In genomic region chr9:119369670-119370366, GRCh38 we compare ENCODE assay signal across 1 cellular context.
TF ChIP-seq lines count a peak whose summit lies in the region.

No MANE protein-coding gene starts in this region.

TF ChIP-seq in SK-N-SH treated with all-trans-retinoic acid at 6 μM for 48 hours, 23 proteins besides CTCF, POLR2A, EP300 and RAD21 (continued from another document):
- TF ChIP-seq ZFP30 (CRISPR knock-in tag; IDR thresholded peaks at IDR 0.05) (no peak), ZNF70 (CRISPR knock-in tag; IDR thresholded peaks at IDR 0.05) (no peak), ARNTL (CRISPR knock-in tag; IDR thresholded peaks at IDR 0.05; ENCODE audit: borderline replicate concordance, low read depth) (no peak), ISL1 (CRISPR knock-in tag; IDR thresholded peaks at IDR 0.05) (no peak), ZC3H10 (CRISPR knock-in tag; IDR thresholded peaks at IDR 0.05) (no peak), CREB5 (CRISPR knock-in tag; IDR thresholded peaks at IDR 0.05; ENCODE audit: low read depth) (no peak), PATZ1 (CRISPR knock-in tag; IDR thresholded peaks at IDR 0.05; ENCODE audit: borderline replicate concordance) (no peak), BACH2 (CRISPR knock-in tag; IDR thresholded peaks at IDR 0.05; ENCODE audit: borderline replicate concordance) (no peak), POU6F1 (CRISPR knock-in tag; IDR thresholded peaks at IDR 0.05; ENCODE audit: borderline replicate concordance, low read depth) (no peak)
